ENCODE assay signal across 1 cellular context in the genomic region with DNA sequence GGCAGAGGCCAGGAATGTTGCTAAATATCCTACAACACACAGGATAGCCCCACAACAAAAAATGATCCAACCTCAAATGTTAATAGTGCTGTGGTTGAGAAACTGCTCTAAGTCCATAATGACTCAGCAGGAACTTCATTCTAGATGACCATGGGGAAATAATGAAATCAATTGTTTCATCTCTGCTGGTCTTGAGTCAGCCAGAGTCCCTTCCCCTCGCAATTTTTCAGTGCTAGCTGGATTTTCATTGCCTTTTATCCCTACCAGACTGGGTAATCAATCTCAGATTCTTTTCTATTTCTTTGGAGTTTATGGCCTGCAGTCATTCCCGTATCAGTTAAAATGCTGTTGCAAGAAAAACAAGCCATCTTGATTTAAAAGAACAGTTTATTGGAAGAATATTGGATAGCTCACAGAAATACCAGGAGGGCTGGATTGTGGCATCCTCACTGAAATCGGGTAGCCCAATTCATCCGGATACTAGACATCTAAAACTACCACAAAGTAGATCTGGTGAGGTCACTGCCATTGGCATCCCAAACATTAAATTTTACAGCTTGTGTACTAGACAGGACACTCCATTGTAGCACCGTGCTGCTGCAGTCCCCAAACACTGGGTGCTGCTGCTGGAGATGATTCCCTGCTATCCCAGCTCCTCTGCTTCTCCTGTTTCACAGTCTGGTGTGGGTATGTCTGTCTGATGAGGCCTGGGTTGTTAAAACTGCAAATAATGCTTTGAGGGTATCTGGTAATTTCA.
TF ChIP-seq lines count a peak whose summit lies in the region.

No MANE protein-coding gene starts in this region.

TF ChIP-seq in SK-N-SH, 30 proteins besides CTCF, POLR2A, EP300 and RAD21 (continued from another document):
- no peak for TF ChIP-seq MEF2A (IDR thresholded peaks at IDR 0.05; ENCODE audit: borderline replicate concordance, low read depth)
- TF ChIP-seq SMC3 (IDR thresholded peaks at IDR 0.05; ENCODE audit: low read depth, low read length), result no peak
- TF ChIP-seq, protein P1, sequence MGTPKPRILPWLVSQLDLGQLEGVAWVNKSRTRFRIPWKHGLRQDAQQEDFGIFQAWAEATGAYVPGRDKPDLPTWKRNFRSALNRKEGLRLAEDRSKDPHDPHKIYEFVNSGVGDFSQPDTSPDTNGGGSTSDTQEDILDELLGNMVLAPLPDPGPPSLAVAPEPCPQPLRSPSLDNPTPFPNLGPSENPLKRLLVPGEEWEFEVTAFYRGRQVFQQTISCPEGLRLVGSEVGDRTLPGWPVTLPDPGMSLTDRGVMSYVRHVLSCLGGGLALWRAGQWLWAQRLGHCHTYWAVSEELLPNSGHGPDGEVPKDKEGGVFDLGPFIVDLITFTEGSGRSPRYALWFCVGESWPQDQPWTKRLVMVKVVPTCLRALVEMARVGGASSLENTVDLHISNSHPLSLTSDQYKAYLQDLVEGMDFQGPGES (IDR thresholded peaks at IDR 0.05; ENCODE audit: low read depth, low read length), result no peak
- no peak for TF ChIP-seq FOXM1 (IDR thresholded peaks at IDR 0.05; ENCODE audit: low read depth)
- no peak for TF ChIP-seq RCOR1 (IDR thresholded peaks at IDR 0.05; ENCODE audit: low read length)
- TF ChIP-seq GABPA (IDR thresholded peaks at IDR 0.05; ENCODE audit: low read depth), result no peak
- TF ChIP-seq, protein P2, sequence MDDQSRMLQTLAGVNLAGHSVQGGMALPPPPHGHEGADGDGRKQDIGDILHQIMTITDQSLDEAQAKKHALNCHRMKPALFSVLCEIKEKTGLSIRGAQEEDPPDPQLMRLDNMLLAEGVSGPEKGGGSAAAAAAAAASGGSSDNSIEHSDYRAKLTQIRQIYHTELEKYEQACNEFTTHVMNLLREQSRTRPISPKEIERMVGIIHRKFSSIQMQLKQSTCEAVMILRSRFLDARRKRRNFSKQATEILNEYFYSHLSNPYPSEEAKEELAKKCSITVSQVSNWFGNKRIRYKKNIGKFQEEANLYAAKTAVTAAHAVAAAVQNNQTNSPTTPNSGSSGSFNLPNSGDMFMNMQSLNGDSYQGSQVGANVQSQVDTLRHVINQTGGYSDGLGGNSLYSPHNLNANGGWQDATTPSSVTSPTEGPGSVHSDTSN (IDR thresholded peaks at IDR 0.05), result peak; percentile 51
- TF ChIP-seq FOSL2 (IDR thresholded peaks at IDR 0.05; ENCODE audit: borderline replicate concordance, low read depth), result peak; percentile 67
- TF ChIP-seq EZH2phosphoT487 (IDR thresholded peaks at IDR 0.05; ENCODE audit: borderline replicate concordance, low read depth), result no peak
